23 cellular contexts compared by ENCODE assay signal in genomic region chr3:11447584-11448200, GRCh38.
"Had no signal": no experiment of that assay in that cellular context is flagged by ENCODE, and none has a peak within 500 bp of the region (broad histone marks: within the 10 kb centered on the region; RNA-seq: fewer than 3 reads in every experiment).

No MANE protein-coding gene starts in this region.

- H3K4me3 ChIP-seq: right lobe of liver, skin epidermis, stomach, transverse colon had no signal

- H3K27ac ChIP-seq: brain microvascular endothelial cell, right lobe of liver, skin epidermis, stomach, transverse colon, WERI-Rb-1 had no signal

- H3K27ac Mint-ChIP-seq: activated naive CD4-positive, alpha-beta T cell treated with anti-CD3 and anti-CD28 coated beads, Interleukin-2, amount 50 U/mL, for 24 hours; natural killer cell treated with Interleukin-12 subunit alpha and Interleukin-12 subunit beta and Interleukin-15 and Interleukin-18, amount 100 ng/mL, for 72 hours; stimulated activated memory B cell treated with anti-CD40 and anti-IgM and Interleukin-4, amounts not matched to agents 10 μg/mL and 1 μg/mL and 100 μg/mL, for 72 hours had no signal

- H3K36me3 Mint-ChIP-seq: natural killer cell treated with Interleukin-12 subunit alpha and Interleukin-12 subunit beta and Interleukin-15 and Interleukin-18, amount 100 ng/mL, for 72 hours had no signal

- ATAC-seq: esophagus mucosa; natural killer cell treated with Interleukin-12 subunit alpha and Interleukin-12 subunit beta and Interleukin-15 and Interleukin-18, amount 100 ng/mL, for 72 hours; right lobe of liver; stimulated activated memory B cell treated with anti-CD40 and anti-IgM and Interleukin-4, amounts not matched to agents 10 μg/mL and 1 μg/mL and 100 μg/mL, for 72 hours had no signal

- H3K36me3 ChIP-seq: brain microvascular endothelial cell, right lobe of liver, stomach, transverse colon, WERI-Rb-1 had no signal

- H3K9me3 ChIP-seq: right lobe of liver, stomach, transverse colon had no signal

- H3K27me3 ChIP-seq: brain microvascular endothelial cell, right lobe of liver, stomach, transverse colon had no signal

- FAIRE-seq: endothelial cell of umbilical vein, frontal cortex, TTC549 had no signal

- H3K4me1 ChIP-seq: right lobe of liver, stomach, transverse colon had no signal

- H3K4me3 Mint-ChIP-seq: activated naive CD4-positive, alpha-beta T cell treated with anti-CD3 and anti-CD28 coated beads, Interleukin-2, amount 50 U/mL, for 24 hours; natural killer cell treated with Interleukin-12 subunit alpha and Interleukin-12 subunit beta and Interleukin-15 and Interleukin-18, amount 100 ng/mL, for 72 hours; stimulated activated memory B cell treated with anti-CD40 and anti-IgM and Interleukin-4, amounts not matched to agents 10 μg/mL and 1 μg/mL and 100 μg/mL, for 72 hours had no signal

- H3K27me3 Mint-ChIP-seq: activated naive CD4-positive, alpha-beta T cell treated with anti-CD3 and anti-CD28 coated beads, Interleukin-2, amount 50 U/mL, for 24 hours; natural killer cell treated with Interleukin-12 subunit alpha and Interleukin-12 subunit beta and Interleukin-15 and Interleukin-18, amount 100 ng/mL, for 72 hours; stimulated activated memory B cell treated with anti-CD40 and anti-IgM and Interleukin-4, amounts not matched to agents 10 μg/mL and 1 μg/mL and 100 μg/mL, for 72 hours had no signal

- DNase-seq: activated CD4-positive, alpha-beta T cell treated with anti-CD3 and anti-CD28 coated beads for 1 hour; activated gamma-delta T cell treated with Interleukin-2 at 50 U/mL for 16 hours; activated T-cell treated with anti-CD3 and anti-CD28 coated beads, Interleukin-2, amount 50 U/mL, for 1 hour; anterior cingulate cortex; brain microvascular endothelial cell; effector memory CD4-positive, alpha-beta T cell; glutamatergic neuron; hippocampal formation; kidney glomerular epithelial cell; posterior cingulate gyrus; right lobe of liver; stimulated activated CD4-positive, alpha-beta T cell treated with anti-CD3 and anti-CD28 coated beads, Interleukin-2, amount 100 ng/mL, for 24 hours; stomach; transverse colon had no signal

- H3K9me3 Mint-ChIP-seq: activated naive CD4-positive, alpha-beta T cell treated with anti-CD3 and anti-CD28 coated beads, Interleukin-2, amount 50 U/mL, for 24 hours; natural killer cell treated with Interleukin-12 subunit alpha and Interleukin-12 subunit beta and Interleukin-15 and Interleukin-18, amount 100 ng/mL, for 72 hours; stimulated activated memory B cell treated with anti-CD40 and anti-IgM and Interleukin-4, amounts not matched to agents 10 μg/mL and 1 μg/mL and 100 μg/mL, for 72 hours had no signal

- H3K4me1 Mint-ChIP-seq: activated naive CD4-positive, alpha-beta T cell treated with anti-CD3 and anti-CD28 coated beads, Interleukin-2, amount 50 U/mL, for 24 hours; stimulated activated memory B cell treated with anti-CD40 and anti-IgM and Interleukin-4, amounts not matched to agents 10 μg/mL and 1 μg/mL and 100 μg/mL, for 72 hours had no signal
